ENCODE assay signal across 16 cellular contexts in genomic region chr3:32876920-32877319, GRCh38. TPM values are rescaled to one million over a fixed set of nuclear protein-coding genes. Genes with fewer than 3 reads are reported as not detected.
A peak's percentile ranks its signal among the peaks of the same experiment; 100 is the strongest.
DNase-seq lines count a peak whose midpoint lies in the region; ATAC-seq and TF ChIP-seq lines count a peak whose summit lies in the region.
"Had no signal": no experiment of that assay in that cellular context is flagged by ENCODE, and none has a peak within 500 bp of the region (broad histone marks: within the 10 kb centered on the region; RNA-seq: fewer than 3 reads in every experiment).

No MANE protein-coding gene starts in this region.

- no peak overlapping the region for H4K91ac ChIP-seq in H9 (ENCODE audit: insufficient read length, low read depth, low read length)

- H2BK120ac ChIP-seq in H9 (ENCODE audit: low read depth, low read length, poor library complexity, severe bottlenecking), result no peak overlapping the region

- POLR2A ChIA-PET in WTC11 (lab: Charles Lee), result no interaction called here

- no peaks in the 10 kb centered on the region for H3K27me3 ChIP-seq in H9 (ENCODE audit: insufficient read depth, low read length)

- H3K4me1 Mint-ChIP-seq in H9 (peaks cover 71 to 82% of the 10 kb centered on the region in 2 experiments), WTC11 (peaks cover 85% of the 10 kb centered on the region)
- H3K4me1 Mint-ChIP-seq in activated T-cell treated with anti-CD3 and anti-CD28 coated beads, Interleukin-2, amount 50 U/mL, for 72 hours (ENCODE audit: low read depth), result peaks cover 9% of the 10 kb centered on the region
- peaks cover 4% of the 10 kb centered on the region for H3K4me1 Mint-ChIP-seq in activated naive CD4-positive, alpha-beta T cell treated with anti-CD3 and anti-CD28 coated beads, Interleukin-2, amount 10 ng/mL, durations not matched to agents 7 days and 5 days

- no peak overlapping the region for H2BK5ac ChIP-seq in H9 (ENCODE audit: insufficient read length, low read length)

- H3K36me3 Mint-ChIP-seq in H9 (ENCODE audit: insufficient read depth in 1 of 3, low read depth in 3 of 3) (peaks cover 52 to 80% (median 76%) of the 10 kb centered on the region in 3 experiments), WTC11 (peaks cover 64% of the 10 kb centered on the region)
- H3K36me3 Mint-ChIP-seq in activated T-cell treated with anti-CD3 and anti-CD28 coated beads, Interleukin-2, amount 50 U/mL, for 72 hours (ENCODE audit: insufficient read depth in 2 of 2), result no peaks in the 10 kb centered on the region
- H3K36me3 Mint-ChIP-seq in activated naive CD4-positive, alpha-beta T cell treated with anti-CD3 and anti-CD28 coated beads, Interleukin-2, amount 10 ng/mL, durations not matched to agents 7 days and 5 days, result no peaks in the 10 kb centered on the region
- H3K36me3 Mint-ChIP-seq: CD4-positive, alpha-beta memory T cell had no signal

- H3K9me3 Mint-ChIP-seq in H9 (no peaks in the 10 kb centered on the region), WTC11 (no peaks in the 10 kb centered on the region)
- H3K9me3 Mint-ChIP-seq in activated T-cell treated with anti-CD3 and anti-CD28 coated beads, Interleukin-2, amount 50 U/mL, for 72 hours, result no peaks in the 10 kb centered on the region
- H3K9me3 Mint-ChIP-seq in activated naive CD4-positive, alpha-beta T cell treated with anti-CD3 and anti-CD28 coated beads, Interleukin-2, amount 10 ng/mL, durations not matched to agents 7 days and 5 days, result no peaks in the 10 kb centered on the region

- H3K4me1 ChIP-seq in H9 (ENCODE audit: insufficient read depth, low read length), result peaks cover 15% of the 10 kb centered on the region; the same call in 1 of the 2 replicates

- H3K27ac ChIP-seq in H9 (ENCODE audit: insufficient read length, low read depth, low read length), result no peak overlapping the region

- WGBS in H9 (ENCODE audit: extremely low coverage, insufficient read length, low lambda C conversion rate), result no CpG with 5 or more reads among the region's 5 CpGs

- DNase-seq in H9, result no peak
- no peak for DNase-seq in WTC11 (ENCODE audit: low spot score)
- peak; percentile 25 for DNase-seq in kidney tubule cell (ENCODE audit: low spot score)
- no peak for DNase-seq in activated T-cell treated with anti-CD3 and anti-CD28 coated beads, Interleukin-2, amount 50 U/mL, for 72 hours
- DNase-seq in NCI-H345 treated with DMSO at 0.1 percent for 48 hours (lab: John Stamatoyannopoulos, UW; ENCODE audit: unreplicated experiment), result no peak
- DNase-seq in activated naive CD4-positive, alpha-beta T cell treated with anti-CD3 and anti-CD28 coated beads, Interleukin-2, amount 10 ng/mL, durations not matched to agents 7 days and 5 days, result no peak
- DNase-seq: C1 segment of cervical spinal cord; Calu3; CD4-positive, alpha-beta memory T cell; COR-L47; DMS53; DMS79 treated with DMSO at 0.1 percent for 48 hours; GF-D8; GOT3; HCEC 1CT had no signal

- CTCF ChIA-PET in WTC11 (lab: Charles Lee), result no interaction called here
- CTCF ChIA-PET in activated naive CD4-positive, alpha-beta T cell treated with anti-CD3 and anti-CD28 coated beads, Interleukin-2, amount 10 ng/mL, durations not matched to agents 7 days and 5 days (lab: Charles Lee), result no interaction called here

- H3K4me3 Mint-ChIP-seq in H9, result no peak overlapping the region
- H3K4me3 Mint-ChIP-seq in WTC11, result no peak overlapping the region
- H3K4me3 Mint-ChIP-seq in activated T-cell treated with anti-CD3 and anti-CD28 coated beads, Interleukin-2, amount 50 U/mL, for 72 hours, result no peak overlapping the region
- H3K4me3 Mint-ChIP-seq in activated naive CD4-positive, alpha-beta T cell treated with anti-CD3 and anti-CD28 coated beads, Interleukin-2, amount 10 ng/mL, durations not matched to agents 7 days and 5 days, result no peak overlapping the region
- H3K4me3 Mint-ChIP-seq: CD4-positive, alpha-beta memory T cell had no signal

- H3K79me2 ChIP-seq in H9 (ENCODE audit: insufficient read depth, low read length), result peaks cover 77% of the 10 kb centered on the region; the same call in 1 of the 2 replicates

- no peak overlapping the region for H3K23ac ChIP-seq in H9 (ENCODE audit: insufficient read length, low read depth, low read length)

- H2AK5ac ChIP-seq in H9 (ENCODE audit: insufficient read length, low read length), result no peak overlapping the region

- H3K14ac ChIP-seq in H9 (ENCODE audit: insufficient read depth, low read length), result no peak overlapping the region

- H2AFZ ChIP-seq in H9 (ENCODE audit: low read length), result no peak overlapping the region

- H3K18ac ChIP-seq in H9 (ENCODE audit: insufficient read length, low read depth, low read length), result no peak overlapping the region

- H3K9me3 ChIP-seq in H9 (ENCODE audit: control insufficient read depth, low read depth, low read length), result no peaks in the 10 kb centered on the region

- no peak overlapping the region for H2BK15ac ChIP-seq in H9 (ENCODE audit: low read depth, low read length)

- no peak overlapping the region for H3K4me2 ChIP-seq in H9 (ENCODE audit: insufficient read depth, insufficient read length, low read length)

- H3K27me3 Mint-ChIP-seq in H9 (ENCODE audit: low read depth) (no peaks in the 10 kb centered on the region), WTC11 (ENCODE audit: low read depth) (no peaks in the 10 kb centered on the region)
- H3K27me3 Mint-ChIP-seq in activated T-cell treated with anti-CD3 and anti-CD28 coated beads, Interleukin-2, amount 50 U/mL, for 72 hours (ENCODE audit: low read depth), result peaks cover 65% of the 10 kb centered on the region
- peaks cover 38% of the 10 kb centered on the region for H3K27me3 Mint-ChIP-seq in activated naive CD4-positive, alpha-beta T cell treated with anti-CD3 and anti-CD28 coated beads, Interleukin-2, amount 10 ng/mL, durations not matched to agents 7 days and 5 days

- H4K8ac ChIP-seq in H9 (replicated peaks; ENCODE audit: insufficient read length, low read depth, low read length), result no peak overlapping the region

- peaks cover 3% of the 10 kb centered on the region for H3K79me1 ChIP-seq in H9 (ENCODE audit: insufficient read depth, low read depth, low read length, poor library complexity, severe bottlenecking)

- no peak overlapping the region for H2BK12ac ChIP-seq in H9 (ENCODE audit: insufficient read length, low read depth, low read length)

- H3K9ac ChIP-seq in H9 (ENCODE audit: extremely low read depth, insufficient read length, low read length), result no peak overlapping the region

- no peak overlapping the region for H3T11ph ChIP-seq in H9 (ENCODE audit: low read length)

- H2BK20ac ChIP-seq in H9 (ENCODE audit: low read depth, low read length, poor library complexity, severe bottlenecking), result no peak overlapping the region

- no peak for ATAC-seq in WTC11
- ATAC-seq in activated T-cell treated with anti-CD3 and anti-CD28 coated beads, Interleukin-2, amount 50 U/mL, for 72 hours (replicated peaks in 1 of 2), result no peak

- H3K23me2 ChIP-seq in H9 (ENCODE audit: insufficient read length, low read depth, low read length, poor library complexity, severe bottlenecking), result no peaks in the 10 kb centered on the region

- no peak for TF ChIP-seq CTCF in H9 (conservative IDR thresholded peaks at IDR 0.05)
- no peak for TF ChIP-seq CTCF in WTC11 (IDR thresholded peaks at IDR 0.05)

- peaks cover 3% of the 10 kb centered on the region for H4K20me1 ChIP-seq in H9 (ENCODE audit: control insufficient read depth, insufficient read depth, insufficient read length)

- H3K56ac ChIP-seq in H9 (ENCODE audit: insufficient read length, low read depth, low read length), result no peak overlapping the region

- H4K5ac ChIP-seq in H9 (ENCODE audit: insufficient read length, low read depth, low read length), result no peak overlapping the region

- H3K4ac ChIP-seq in H9 (ENCODE audit: low read depth, low read length), result no peak overlapping the region

- H3K27ac Mint-ChIP-seq in H9 (peak overlapping the region; percentile 54 to 91 (median 54); a peak in 5 of 7 replicates), WTC11 (peak overlapping the region; percentile 97)
- H3K27ac Mint-ChIP-seq in activated T-cell treated with anti-CD3 and anti-CD28 coated beads, Interleukin-2, amount 50 U/mL, for 72 hours, result no peak overlapping the region
- H3K27ac Mint-ChIP-seq in activated naive CD4-positive, alpha-beta T cell treated with anti-CD3 and anti-CD28 coated beads, Interleukin-2, amount 10 ng/mL, durations not matched to agents 7 days and 5 days, result no peak overlapping the region
- H3K27ac Mint-ChIP-seq: CD4-positive, alpha-beta memory T cell had no signal

TF ChIP-seq in WTC11, 78 proteins besides CTCF, POLR2A, EP300 and RAD21 (continues in another document):
- TF ChIP-seq, protein P1, sequence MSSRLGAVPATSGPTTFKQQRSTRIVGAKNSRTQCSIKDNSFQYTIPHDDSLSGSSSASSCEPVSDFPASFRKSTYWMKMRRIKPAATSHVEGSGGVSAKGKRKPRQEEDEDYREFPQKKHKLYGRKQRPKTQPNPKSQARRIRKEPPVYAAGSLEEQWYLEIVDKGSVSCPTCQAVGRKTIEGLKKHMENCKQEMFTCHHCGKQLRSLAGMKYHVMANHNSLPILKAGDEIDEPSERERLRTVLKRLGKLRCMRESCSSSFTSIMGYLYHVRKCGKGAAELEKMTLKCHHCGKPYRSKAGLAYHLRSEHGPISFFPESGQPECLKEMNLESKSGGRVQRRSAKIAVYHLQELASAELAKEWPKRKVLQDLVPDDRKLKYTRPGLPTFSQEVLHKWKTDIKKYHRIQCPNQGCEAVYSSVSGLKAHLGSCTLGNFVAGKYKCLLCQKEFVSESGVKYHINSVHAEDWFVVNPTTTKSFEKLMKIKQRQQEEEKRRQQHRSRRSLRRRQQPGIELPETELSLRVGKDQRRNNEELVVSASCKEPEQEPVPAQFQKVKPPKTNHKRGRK (CRISPR knock-in tag; IDR thresholded peaks at IDR 0.05; ENCODE audit: borderline replicate concordance), result no peak
- TF ChIP-seq CREM (CRISPR knock-in tag; IDR thresholded peaks at IDR 0.05) (no peak), NFATC4 (CRISPR knock-in tag; IDR thresholded peaks at IDR 0.05) (no peak)
- TF ChIP-seq, protein P2, sequence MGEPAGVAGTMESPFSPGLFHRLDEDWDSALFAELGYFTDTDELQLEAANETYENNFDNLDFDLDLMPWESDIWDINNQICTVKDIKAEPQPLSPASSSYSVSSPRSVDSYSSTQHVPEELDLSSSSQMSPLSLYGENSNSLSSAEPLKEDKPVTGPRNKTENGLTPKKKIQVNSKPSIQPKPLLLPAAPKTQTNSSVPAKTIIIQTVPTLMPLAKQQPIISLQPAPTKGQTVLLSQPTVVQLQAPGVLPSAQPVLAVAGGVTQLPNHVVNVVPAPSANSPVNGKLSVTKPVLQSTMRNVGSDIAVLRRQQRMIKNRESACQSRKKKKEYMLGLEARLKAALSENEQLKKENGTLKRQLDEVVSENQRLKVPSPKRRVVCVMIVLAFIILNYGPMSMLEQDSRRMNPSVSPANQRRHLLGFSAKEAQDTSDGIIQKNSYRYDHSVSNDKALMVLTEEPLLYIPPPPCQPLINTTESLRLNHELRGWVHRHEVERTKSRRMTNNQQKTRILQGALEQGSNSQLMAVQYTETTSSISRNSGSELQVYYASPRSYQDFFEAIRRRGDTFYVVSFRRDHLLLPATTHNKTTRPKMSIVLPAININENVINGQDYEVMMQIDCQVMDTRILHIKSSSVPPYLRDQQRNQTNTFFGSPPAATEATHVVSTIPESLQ (CRISPR knock-in tag; IDR thresholded peaks at IDR 0.05), result no peak

RNA-seq across cellular contexts. Expression of gene TRIM71, which starts 59.1 kb away (rescaled TPM):
- 364 and 376 TPM in 2 replicates for total RNA-seq in H9 (2021)
- 237 to 274 TPM (median 238 TPM) in 3 replicates for total RNA-seq in WTC11 (2021)
- total RNA-seq in activated T-cell treated with anti-CD3 and anti-CD28 coated beads, Interleukin-2, amount 50 U/mL, for 72 hours, result under 1 TPM; 0.02 to 0.07 TPM
- total RNA-seq: Calu3; CD4-positive, alpha-beta memory T cell; Daoy had no signal

Comparison
In these comparisons a context has a peak if more than half of its experiments do, and no peak if none do; other contexts are left out.
1. H3K27ac Mint-ChIP-seq: peak in H9 (3 of 3) and WTC11 (single experiment); none in activated T-cell treated with anti-CD3 and anti-CD28 coated beads, Interleukin-2, amount 50 U/mL, for 72 hours (single experiment) and activated naive CD4-positive, alpha-beta T cell treated with anti-CD3 and anti-CD28 coated beads, Interleukin-2, amount 10 ng/mL, durations not matched to agents 7 days and 5 days (single experiment).
2. RNA of gene TRIM71, which starts 59.1 kb away (total RNA-seq): 364 to 376 TPM in H9 and 237 to 274 TPM in WTC11; 0.02 to 0.07 TPM in activated T-cell treated with anti-CD3 and anti-CD28 coated beads, Interleukin-2, amount 50 U/mL, for 72 hours; every median in the first group is over 100 times any median in the second.